Comparison of ENCODE assay signal across 21 cellular contexts in genomic region chr1:12464028-12464427, GRCh38.
DNase-seq lines count a peak whose midpoint lies in the region; ATAC-seq and TF ChIP-seq lines count a peak whose summit lies in the region.
"Had no signal": no experiment of that assay in that cellular context is flagged by ENCODE, and none has a peak within 500 bp of the region (broad histone marks: within the 10 kb centered on the region; RNA-seq: fewer than 3 reads in every experiment).

No MANE protein-coding gene starts in this region.

- H3K4me2 ChIP-seq in PC-3 (ENCODE audit: low read length) (peak overlapping the region; percentile 66), smooth muscle cell (no peak overlapping the region)
- H3K4me2 ChIP-seq: BLaER1 had no signal

- CTCF ChIA-PET in PC-3 (lab: Charles Lee) = no interaction called here

- peaks cover 44% of the 10 kb centered on the region for H3K36me3 Mint-ChIP-seq in nephron (ENCODE audit: low read depth)

- H3K27ac ChIP-seq in PC-3 (ENCODE audit: low read length) (peak overlapping the region; percentile 73), gastroesophageal sphincter (peak overlapping the region; percentile 89 to 99 (median 92)), upper lobe of left lung (peak overlapping the region; percentile 25 to 80 (median 67)), smooth muscle cell (ENCODE audit: low read depth) (no peak overlapping the region)
- H3K27ac ChIP-seq: BLaER1, cardiac muscle cell had no signal

- WGBS in gastroesophageal sphincter (ENCODE audit: low coverage in 1 of 2), 2 donors = 7 to 67% methylated on average over 2 to 3 of the region's 3 CpGs
- WGBS in upper lobe of left lung, 2 donors = 55 to 67% methylated on average over 3 of the region's 3 CpGs
- 90% methylated on average over 3 of the region's 3 CpGs for WGBS in smooth muscle cell (ENCODE audit: low lambda C conversion rate)

- no peak for TF ChIP-seq EP300 in gastroesophageal sphincter (IDR thresholded peaks at IDR 0.05)
- no peak for TF ChIP-seq EP300 in upper lobe of left lung (IDR thresholded peaks at IDR 0.05)

- TF ChIP-seq POLR2A in gastroesophageal sphincter (IDR thresholded peaks at IDR 0.05) (no peak), upper lobe of left lung (IDR thresholded peaks at IDR 0.05) (no peak)

- H3K27ac Mint-ChIP-seq in nephron = peak overlapping the region; percentile 93 to 99 (median 98)
- H3K27ac Mint-ChIP-seq: activated naive CD4-positive, alpha-beta T cell treated with anti-CD3 and anti-CD28 coated beads for 36 hours; stimulated activated naive B cell treated with anti-CD40 and anti-IgM and Interleukin-4, amounts not matched to agents 10 μg/mL and 1 μg/mL and 100 μg/mL, for 72 hours had no signal

- no peak overlapping the region for H2AFZ ChIP-seq in PC-3 (ENCODE audit: low read length)
- H2AFZ ChIP-seq in smooth muscle cell (ENCODE audit: low read depth) = no peak overlapping the region

- no peaks in the 10 kb centered on the region for H3K9me3 Mint-ChIP-seq in nephron
- H3K9me3 Mint-ChIP-seq: activated naive CD4-positive, alpha-beta T cell treated with anti-CD3 and anti-CD28 coated beads for 36 hours; H9; stimulated activated naive B cell treated with anti-CD40 and anti-IgM and Interleukin-4, amounts not matched to agents 10 μg/mL and 1 μg/mL and 100 μg/mL, for 72 hours had no signal

- H3K4me3 Mint-ChIP-seq in nephron = peak overlapping the region in 1 of 3 experiments; percentile 59
- H3K4me3 Mint-ChIP-seq: activated naive CD4-positive, alpha-beta T cell treated with anti-CD3 and anti-CD28 coated beads for 36 hours; H9; naive thymus-derived CD4-positive, alpha-beta T cell; stimulated activated naive B cell treated with anti-CD40 and anti-IgM and Interleukin-4, amounts not matched to agents 10 μg/mL and 1 μg/mL and 100 μg/mL, for 72 hours had no signal

- DNase-seq in PC-3 (no peak), upper lobe of left lung (no peak), NCI-H1436 (lab: John Stamatoyannopoulos, UW) (no peak), smooth muscle cell (lab: John Stamatoyannopoulos, UW; ENCODE audit: unreplicated experiment) (no peak), NCI-H1092 (lab: John Stamatoyannopoulos, UW) (no peak)
- DNase-seq in stimulated activated naive CD8-positive, alpha-beta T cell treated with anti-CD3 and anti-CD28 coated beads, Interleukin-15, Interleukin-2, amounts not matched to agents 100 U/mL and 50 U/mL, for 24 hours = no peak
- DNase-seq: activated CD4-positive, CD25-positive, alpha-beta regulatory T cell; activated naive CD4-positive, alpha-beta T cell treated with anti-CD3 and anti-CD28 coated beads for 36 hours; DND-41; H9; head of caudate nucleus; kidney glomerular epithelial cell; naive thymus-derived CD4-positive, alpha-beta T cell; NCI-H1930; NCI-H526; Peyer's patch; stimulated activated naive B cell treated with anti-CD40 and anti-IgM and Interleukin-4, amounts not matched to agents 10 μg/mL and 1 μg/mL and 100 μg/mL, for 72 hours had no signal

- BruUV-seq in PC-3 (replicated peaks; lab: Mats Ljungman, UMichigan) = no TSS peak

- POLR2A ChIA-PET in PC-3 (lab: Charles Lee; ENCODE audit: unreplicated experiment) = interaction anchor here (0.6 kb wide), 1 partner anchor 38 kb away, joined by 4 read pairs; no protein-coding TSS in a partner anchor

- H3K4me1 ChIP-seq in PC-3 (ENCODE audit: insufficient read depth, low read length) (peaks cover 49% of the 10 kb centered on the region), gastroesophageal sphincter (peaks cover 43 to 80% (median 48%) of the 10 kb centered on the region in 3 donors), upper lobe of left lung (peaks cover 36 to 51% (median 45%) of the 10 kb centered on the region in 4 donors), smooth muscle cell (ENCODE audit: low read depth) (peaks cover 16% of the 10 kb centered on the region)

- H3K36me3 ChIP-seq in PC-3 (ENCODE audit: low read depth, low read length) (peaks cover 4% of the 10 kb centered on the region; the same call in 1 of the 2 replicates), gastroesophageal sphincter (no peaks in the 10 kb centered on the region), upper lobe of left lung (peaks cover 0 to 6% (median 0%) of the 10 kb centered on the region in 4 donors), smooth muscle cell (ENCODE audit: low read depth) (peaks cover 5% of the 10 kb centered on the region)
- H3K36me3 ChIP-seq: cardiac muscle cell had no signal

- H3K9me2 ChIP-seq in PC-3 (replicated peaks; ENCODE audit: low read length) = no peaks in the 10 kb centered on the region

- H3K27me3 Mint-ChIP-seq in nephron (ENCODE audit: low read depth) = peaks cover 5% of the 10 kb centered on the region
- H3K27me3 Mint-ChIP-seq: naive thymus-derived CD4-positive, alpha-beta T cell; stimulated activated naive B cell treated with anti-CD40 and anti-IgM and Interleukin-4, amounts not matched to agents 10 μg/mL and 1 μg/mL and 100 μg/mL, for 72 hours had no signal

- H4K20me1 ChIP-seq in PC-3 (ENCODE audit: low read length) (no peaks in the 10 kb centered on the region), smooth muscle cell (ENCODE audit: low read depth) (no peaks in the 10 kb centered on the region)
- H4K20me1 ChIP-seq: BLaER1 had no signal

- no peaks in the 10 kb centered on the region for H3K9me3 ChIP-seq in PC-3 (ENCODE audit: low read length)
- H3K9me3 ChIP-seq in gastroesophageal sphincter = no peaks in the 10 kb centered on the region
- no peaks in the 10 kb centered on the region for H3K9me3 ChIP-seq in upper lobe of left lung
- H3K9me3 ChIP-seq in smooth muscle cell (replicated peaks; ENCODE audit: low read depth) = no peaks in the 10 kb centered on the region
- H3K9me3 ChIP-seq: BLaER1, Peyer's patch had no signal

- H3K79me2 ChIP-seq in PC-3 (ENCODE audit: low read length) (peaks cover 9% of the 10 kb centered on the region), smooth muscle cell (ENCODE audit: low read depth) (no peaks in the 10 kb centered on the region)

- intact Hi-C loops in PC-3 (cut with micrococcal nuclease) = loop anchor here (5.0 kb wide), 2 partner anchors 57 to 153 kb away; partner anchors contain the start of gene DHRS3

- H3F3A ChIP-seq in PC-3 (ENCODE audit: low read length, unreplicated experiment) (no peaks in the 10 kb centered on the region), smooth muscle cell (ENCODE audit: low read depth) (no peaks in the 10 kb centered on the region)

- H3K9ac ChIP-seq in PC-3 (ENCODE audit: low read length) = no peak overlapping the region; the same call in 1 of the 2 replicates
- H3K9ac ChIP-seq in smooth muscle cell (ENCODE audit: low read depth) = no peak overlapping the region
- H3K9ac ChIP-seq: BLaER1 had no signal

- no peak overlapping the region for H3K4me3 ChIP-seq in PC-3 (ENCODE audit: low read length)
- no peak overlapping the region for H3K4me3 ChIP-seq in gastroesophageal sphincter
- H3K4me3 ChIP-seq in upper lobe of left lung = no peak overlapping the region
- no peak overlapping the region for H3K4me3 ChIP-seq in smooth muscle cell
- H3K4me3 ChIP-seq: BLaER1, cardiac muscle cell, Peyer's patch had no signal

- peaks cover 78% of the 10 kb centered on the region for H3K4me1 Mint-ChIP-seq in nephron

- H3K27me3 ChIP-seq in PC-3 (ENCODE audit: low read length) (no peaks in the 10 kb centered on the region), gastroesophageal sphincter (no peaks in the 10 kb centered on the region), upper lobe of left lung (no peaks in the 10 kb centered on the region), smooth muscle cell (ENCODE audit: low read depth) (no peaks in the 10 kb centered on the region)
- H3K27me3 ChIP-seq: BLaER1, cardiac muscle cell, Peyer's patch had no signal

- TF ChIP-seq CTCF in PC-3 (conservative IDR thresholded peaks at IDR 0.05; ENCODE audit: low read depth, low read length) (no peak), gastroesophageal sphincter (IDR thresholded peaks at IDR 0.05) (no peak), nephron (IDR thresholded peaks at IDR 0.05; ENCODE audit: unreplicated experiment in 3 of 3) (no peak), upper lobe of left lung (IDR thresholded peaks at IDR 0.05) (no peak), smooth muscle cell (IDR thresholded peaks at IDR 0.05; ENCODE audit: borderline replicate concordance, insufficient read depth, poor library complexity, severe bottlenecking) (no peak)

- ATAC-seq in PC-3 = no peak; the same call in 1 of the 2 replicates
- peak; percentile 75 for ATAC-seq in gastroesophageal sphincter
- ATAC-seq in upper lobe of left lung (ENCODE audit: low FRiP score in 2 of 2) = peak in 1 of 2 donors; percentile 78
- ATAC-seq in stimulated activated naive CD8-positive, alpha-beta T cell treated with anti-CD3 and anti-CD28 coated beads, Interleukin-15, Interleukin-2, amounts not matched to agents 100 U/mL and 50 U/mL, for 24 hours = no peak
- ATAC-seq: naive thymus-derived CD4-positive, alpha-beta T cell; stimulated activated naive B cell treated with anti-CD40 and anti-IgM and Interleukin-4, amounts not matched to agents 10 μg/mL and 1 μg/mL and 100 μg/mL, for 72 hours had no signal
